ENCODE assay signal across 12 cellular contexts in the genomic region with DNA sequence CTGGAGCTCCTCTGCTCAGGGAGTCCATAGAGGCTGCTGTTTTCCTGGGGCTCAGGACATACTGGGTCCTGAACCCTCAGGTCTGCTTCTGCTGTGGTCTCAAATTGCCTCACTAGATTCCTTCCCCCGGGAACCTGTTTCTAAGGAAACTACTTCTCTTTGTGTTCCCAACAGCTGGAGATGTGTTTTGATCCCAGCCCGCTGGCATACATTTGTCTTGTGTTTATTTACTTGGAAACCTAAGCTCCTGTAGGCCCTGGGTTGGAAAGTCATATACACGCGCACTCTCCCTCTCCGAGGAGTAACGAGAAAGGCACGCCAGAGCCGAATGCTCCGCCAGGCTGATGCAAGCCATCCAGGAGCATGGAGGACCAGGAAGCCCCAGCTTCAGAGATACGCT.
DNase-seq lines count a peak whose midpoint lies in the region; TF ChIP-seq lines count a peak whose summit lies in the region.
"Had no signal": no experiment of that assay in that cellular context is flagged by ENCODE, and none has a peak within 500 bp of the region (broad histone marks: within the 10 kb centered on the region; RNA-seq: fewer than 3 reads in every experiment).

No MANE protein-coding gene starts in this region.

- no peaks in the 10 kb centered on the region for H3K27me3 ChIP-seq in breast epithelium

- no peaks in the 10 kb centered on the region for H3K9me3 Mint-ChIP-seq in chondrocyte (ENCODE audit: low read depth)
- H3K9me3 Mint-ChIP-seq: central memory CD8-positive, alpha-beta T cell had no signal

- H3K4me3 Mint-ChIP-seq in chondrocyte (ENCODE audit: unreplicated experiment) = peak overlapping the region; percentile 29
- H3K4me3 Mint-ChIP-seq: central memory CD8-positive, alpha-beta T cell had no signal

- peak overlapping the region; percentile 99 for H3K27ac Mint-ChIP-seq in chondrocyte (ENCODE audit: unreplicated experiment)

- TF ChIP-seq POLR2A in breast epithelium (IDR thresholded peaks at IDR 0.05) = no peak

- H3K27ac ChIP-seq in mesodermal cell (ENCODE audit: low read depth, low read length, severe bottlenecking) (peak overlapping the region; percentile 58), breast epithelium (no peak overlapping the region)

- TF ChIP-seq CTCF in chondrocyte (IDR thresholded peaks at IDR 0.05) (no peak), breast epithelium (IDR thresholded peaks at IDR 0.05) (no peak)

- H3K36me3 Mint-ChIP-seq in chondrocyte (ENCODE audit: low read depth) = no peaks in the 10 kb centered on the region

- no peaks in the 10 kb centered on the region for H3K27me3 Mint-ChIP-seq in chondrocyte (ENCODE audit: low read depth)
- H3K27me3 Mint-ChIP-seq: central memory CD8-positive, alpha-beta T cell had no signal

- intact Hi-C loops in breast epithelium (cut with DNase I; ENCODE audit: low total_unique reads) = loop anchor here (10.0 kb wide), 1 partner anchor 1725 kb away; no protein-coding TSS in a partner anchor

- 62 to 80% methylated on average over 9 to 10 of the region's 10 CpGs for WGBS in mesodermal cell (ENCODE audit: insufficient coverage in 2 of 2), 2 experiments

- H3K4me3 ChIP-seq in mesodermal cell (ENCODE audit: extremely low read depth, insufficient read depth, low read length, poor library complexity, severe bottlenecking) (no peak overlapping the region), breast epithelium (no peak overlapping the region)

- H3K9me3 ChIP-seq in mesodermal cell (ENCODE audit: control insufficient read depth, low read length) (no peaks in the 10 kb centered on the region), breast epithelium (no peaks in the 10 kb centered on the region)

- DNase-seq in DMS153 (lab: John Stamatoyannopoulos, UW) (peak; percentile 92), NCI-H2029 treated with DMSO at 0.1 percent for 48 hours (lab: John Stamatoyannopoulos, UW) (peak; percentile 16), chondrocyte (ENCODE audit: low spot score) (no peak), cerebellar cortex (ENCODE audit: low spot score) (no peak), RKO (ENCODE audit: low spot score) (no peak), breast epithelium (ENCODE audit: low spot score in 2 of 2) (no peak), middle frontal gyrus (ENCODE audit: extremely low spot score, low spot score) (no peak)
- DNase-seq: activated T-cell treated with anti-CD3 and anti-CD28 coated beads for 4 hours, glutamatergic neuron, T-helper 2 cell had no signal

- H3K4me1 Mint-ChIP-seq in chondrocyte (ENCODE audit: low read depth) = peaks cover 63% of the 10 kb centered on the region

- no peaks in the 10 kb centered on the region for H3K4me1 ChIP-seq in mesodermal cell (ENCODE audit: control insufficient read depth, insufficient read depth, low read length, poor library complexity, severe bottlenecking)
- H3K4me1 ChIP-seq in breast epithelium = no peaks in the 10 kb centered on the region

- H3K36me3 ChIP-seq in mesodermal cell (ENCODE audit: control insufficient read depth, insufficient read depth, low read length) = no peaks in the 10 kb centered on the region
- no peaks in the 10 kb centered on the region for H3K36me3 ChIP-seq in breast epithelium

Comparison
In these comparisons a context has a peak if more than half of its experiments do, and no peak if none do; other contexts are left out.
1. DNase-seq: peak in DMS153 (single experiment) and NCI-H2029 treated with DMSO at 0.1 percent for 48 hours (single experiment); none in chondrocyte (single experiment), cerebellar cortex (single experiment), RKO (single experiment), breast epithelium (0 of 2) and middle frontal gyrus (single experiment).